In the genomic region with DNA sequence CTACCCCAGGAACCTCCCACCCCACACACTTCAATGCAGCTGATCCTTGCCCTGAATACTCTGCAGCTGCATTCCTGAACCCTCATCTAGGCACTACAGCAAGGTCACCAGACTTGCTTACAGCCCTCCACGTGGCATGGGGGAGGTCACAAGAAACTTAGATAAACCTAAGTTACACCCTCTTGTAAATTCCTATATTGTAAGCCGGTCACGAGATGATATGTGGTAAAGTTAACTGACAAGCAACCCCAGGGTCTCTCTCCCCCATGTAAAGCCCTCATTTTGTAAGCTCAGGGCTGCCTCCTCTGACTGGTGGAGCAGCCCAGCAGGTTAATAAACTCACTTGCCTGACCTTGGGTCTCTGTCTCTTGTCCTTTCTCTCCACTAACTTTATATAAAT, we compare ENCODE assay signal across 14 cellular contexts.
DNase-seq lines count a peak whose midpoint lies in the region; ATAC-seq and TF ChIP-seq lines count a peak whose summit lies in the region.
"Had no signal": no experiment of that assay in that cellular context is flagged by ENCODE, and none has a peak within 500 bp of the region (broad histone marks: within the 10 kb centered on the region; RNA-seq: fewer than 3 reads in every experiment).

No MANE protein-coding gene starts in this region.

- TF ChIP-seq CTCF in foreskin keratinocyte (conservative IDR thresholded peaks at IDR 0.05), result no peak

- H3K27ac ChIP-seq in HUES64 (ENCODE audit: low read depth, low read length), result peak overlapping the region; percentile 63; the same call in 1 of the 2 replicates
- no peak overlapping the region for H3K27ac ChIP-seq in foreskin keratinocyte
- H3K27ac ChIP-seq: dorsolateral prefrontal cortex had no signal

- 38% methylated on average over 3 of the region's 3 CpGs for WGBS in HUES64

- no peaks in the 10 kb centered on the region for H3K36me3 ChIP-seq in HUES64 (ENCODE audit: insufficient read depth, low read length)

- H3K9me3 ChIP-seq in HUES64 (ENCODE audit: insufficient read depth, low read depth, low read length), result no peaks in the 10 kb centered on the region

- H3K9ac ChIP-seq in HUES64 (ENCODE audit: low read depth, low read length), result peak overlapping the region; percentile 45; the same call in 1 of the 2 replicates

- peaks cover 20% of the 10 kb centered on the region for H3K27me3 ChIP-seq in HUES64 (ENCODE audit: insufficient read depth, low read length)
- no peaks in the 10 kb centered on the region for H3K27me3 ChIP-seq in foreskin keratinocyte
- H3K27me3 ChIP-seq: dorsolateral prefrontal cortex had no signal

- DNase-seq in NCI-H1694 treated with DMSO at 0.1 percent for 48 hours (lab: John Stamatoyannopoulos, UW) (no peak), LoVo (ENCODE audit: low spot score) (no peak), foreskin keratinocyte (no peak), NCI-H2171 treated with DMSO at 0.1 percent for 48 hours (lab: John Stamatoyannopoulos, UW) (no peak)
- DNase-seq: CD8-positive, alpha-beta T cell; dorsolateral prefrontal cortex; NCI-H187; NCI-H774; SHP77 treated with DMSO at 0.1 percent for 48 hours; stimulated activated CD4-positive, alpha-beta T cell treated with anti-CD3 and anti-CD28 coated beads, Interleukin-12 subunit alpha, Interleukin-12 subunit beta, amount 100 ng/mL, for 4 hours; substantia nigra had no signal

- H3K4me3 ChIP-seq in HUES64 (ENCODE audit: low read length), result peak overlapping the region; percentile 33; the same call in 1 of the 2 replicates
- H3K4me3 ChIP-seq: dorsolateral prefrontal cortex had no signal

- H3K4me1 ChIP-seq in HUES64 (ENCODE audit: insufficient read depth, low read length), result peaks cover 22% of the 10 kb centered on the region
- H3K4me1 ChIP-seq in foreskin keratinocyte, result no peaks in the 10 kb centered on the region

- peak; percentile 51 for ATAC-seq in GM19395 (IDR thresholded peaks at IDR 0.05; ENCODE audit: unreplicated experiment)
- peak; percentile 50 for ATAC-seq in HG02852 (IDR thresholded peaks at IDR 0.05; ENCODE audit: unreplicated experiment)
- ATAC-seq in foreskin keratinocyte, result no peak
- ATAC-seq: CD8-positive, alpha-beta T cell had no signal
